9 cellular contexts compared by ENCODE assay signal in the genomic region with DNA sequence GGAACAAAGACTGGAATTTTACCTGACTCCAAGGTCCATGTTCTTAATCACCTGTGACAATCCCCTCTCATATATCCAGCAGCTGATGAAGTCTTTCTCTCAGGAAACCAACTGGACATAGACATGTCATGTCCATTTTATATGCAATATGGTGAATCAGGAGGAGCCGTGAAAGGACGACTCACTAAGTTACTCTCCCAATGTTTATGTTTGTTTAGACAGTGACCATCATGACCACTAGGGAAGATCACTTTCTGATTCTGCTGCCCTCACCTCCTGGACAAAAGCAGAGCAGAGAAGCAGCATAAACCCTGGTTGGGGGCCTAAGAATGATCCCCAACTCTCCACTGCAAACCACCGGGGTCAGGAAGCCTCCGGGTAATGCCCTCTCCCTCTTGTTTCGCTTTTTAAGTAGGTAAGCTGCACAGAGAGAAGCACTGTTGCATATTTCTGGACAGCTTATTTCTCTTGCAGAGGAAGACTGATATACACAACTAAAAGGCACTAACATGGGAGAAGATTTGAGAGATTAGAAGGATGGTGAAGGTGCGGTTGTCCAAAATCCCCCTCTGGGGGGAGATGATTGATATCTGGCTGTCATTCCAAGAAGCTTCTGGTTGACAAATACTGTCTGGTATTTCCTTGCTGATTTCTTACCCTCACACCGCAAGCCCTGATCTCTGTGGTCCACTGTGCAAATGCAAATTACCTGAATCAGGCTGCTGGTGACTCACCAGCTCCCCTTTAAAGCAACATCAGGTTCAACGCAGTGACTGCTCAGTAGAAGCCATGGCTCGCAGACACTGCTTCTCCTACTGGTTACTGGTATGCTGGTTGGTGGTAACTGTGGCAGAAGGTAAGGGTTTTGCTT. TPM values are rescaled to one million over a fixed set of nuclear protein-coding genes. Genes with fewer than 3 reads are reported as not detected.
DNase-seq lines count a peak whose midpoint lies in the region; ATAC-seq and TF ChIP-seq lines count a peak whose summit lies in the region.
"Had no signal": no experiment of that assay in that cellular context is flagged by ENCODE, and none has a peak within 500 bp of the region (broad histone marks: within the 10 kb centered on the region; RNA-seq: fewer than 3 reads in every experiment).

Gene ODAPH (plus strand): TSS at position 773 of the 871 bp plus-strand sequence. CDS start 17 bp downstream, at position 790.

- no peak within 1 kb of the TSS for H3K4me3 Mint-ChIP-seq in neural progenitor cell
- no peak within 1 kb of the TSS for H3K4me3 Mint-ChIP-seq in endothelial cell (ENCODE audit: unreplicated experiment)

- no peaks in the 10 kb centered on the region for H4K20me1 ChIP-seq in neural progenitor cell (ENCODE audit: low read depth)

- H3K9me3 Mint-ChIP-seq in neural progenitor cell (no peaks in the 10 kb centered on the region), endothelial cell (ENCODE audit: unreplicated experiment) (no peaks in the 10 kb centered on the region)

- H2AFZ ChIP-seq in neural progenitor cell (replicated peaks): peak within 1 kb of the TSS; percentile 6

- H3K4me1 ChIP-seq in neural progenitor cell (peaks cover 9% of the 10 kb centered on the region), spleen (no peaks in the 10 kb centered on the region)

- H3K4me3 ChIP-seq in neural progenitor cell: no peak within 1 kb of the TSS
- H3K4me3 ChIP-seq in spleen: peak within 1 kb of the TSS in 1 of 8 donors; percentile 1

- H3K27me3 Mint-ChIP-seq in neural progenitor cell (ENCODE audit: insufficient read depth, low read depth) (peaks cover 3% of the 10 kb centered on the region), endothelial cell (ENCODE audit: unreplicated experiment) (peaks cover 2% of the 10 kb centered on the region)

- intact Hi-C loops in spleen (cut with DNase I; ENCODE audit: low total_unique reads): no loop called here

- no peaks in the 10 kb centered on the region for H3F3A ChIP-seq in neural progenitor cell (ENCODE audit: low read depth)

- H3K4me2 ChIP-seq in neural progenitor cell: peak within 1 kb of the TSS; percentile 38

- no peak within 1 kb of the TSS for H3K9ac ChIP-seq in neural progenitor cell

- peak; percentile 97 for ATAC-seq in GM19397 (IDR thresholded peaks at IDR 0.05; ENCODE audit: unreplicated experiment)
- ATAC-seq in HG03342 (IDR thresholded peaks at IDR 0.05; ENCODE audit: unreplicated experiment): peak; percentile 88

- WGBS in spleen, 5 donors: 56 to 81% (median 70%) methylated on average over 9 of the region's 9 CpGs

- no peaks in the 10 kb centered on the region for H3K27me3 ChIP-seq in neural progenitor cell
- H3K27me3 ChIP-seq in spleen (replicated peaks in 1 of 7): no peaks in the 10 kb centered on the region

- no peaks in the 10 kb centered on the region for H3K79me2 ChIP-seq in neural progenitor cell (ENCODE audit: low read depth)

- no peak within 1 kb of the TSS for H3K27ac Mint-ChIP-seq in neural progenitor cell
- no peak within 1 kb of the TSS for H3K27ac Mint-ChIP-seq in endothelial cell (ENCODE audit: unreplicated experiment)

- H3K4me1 Mint-ChIP-seq in neural progenitor cell: peaks cover 20% of the 10 kb centered on the region
- H3K4me1 Mint-ChIP-seq in endothelial cell (ENCODE audit: unreplicated experiment): no peaks in the 10 kb centered on the region

- H3K36me3 Mint-ChIP-seq in neural progenitor cell: no peaks in the 10 kb centered on the region
- no peaks in the 10 kb centered on the region for H3K36me3 Mint-ChIP-seq in endothelial cell (ENCODE audit: low read depth, unreplicated experiment)

- H3K27ac ChIP-seq in neural progenitor cell (no peak within 1 kb of the TSS), spleen (no peak within 1 kb of the TSS)

- DNase-seq in COLO829 (ENCODE audit: low spot score): peak; percentile 36
- peak; percentile 35 for DNase-seq in activated CD4-positive, CD25-positive, alpha-beta regulatory T cell treated with anti-CD3 and anti-CD28 coated beads, Interleukin-2, amount 50 U/mL, for 72 hours
- no peak for DNase-seq in neural progenitor cell (ENCODE audit: low spot score)
- no peak for DNase-seq in spleen
- DNase-seq in endothelial cell (ENCODE audit: low spot score): no peak
- DNase-seq in DMS 273 (lab: John Stamatoyannopoulos, UW; ENCODE audit: unreplicated experiment): no peak

- H3K36me3 ChIP-seq in neural progenitor cell (no peaks in the 10 kb centered on the region), spleen (no peaks in the 10 kb centered on the region)

- no peak for TF ChIP-seq POLR2A in spleen (IDR thresholded peaks at IDR 0.05)

- TF ChIP-seq CTCF in neural progenitor cell (IDR thresholded peaks at IDR 0.05) (no peak), spleen (IDR thresholded peaks at IDR 0.05 in 8 of 11, conservative IDR thresholded peaks at IDR 0.05 in 3 of 11) (no peak), endothelial cell (IDR thresholded peaks at IDR 0.05; ENCODE audit: unreplicated experiment) (no peak)

- H3K9me3 ChIP-seq in neural progenitor cell (ENCODE audit: low read depth) (no peaks in the 10 kb centered on the region), spleen (no peaks in the 10 kb centered on the region)

RNA-seq across cellular contexts. Expression of gene ODAPH, which starts in this region (rescaled TPM):
- total RNA-seq in neural progenitor cell (ENCODE audit: low replicate concordance) (not detected in 2 replicates), spleen (not detected), endothelial cell (ENCODE audit: unreplicated experiment) (not detected)
- under 1 TPM in 1 of 3 donors, not detected in 2; 0.74 TPM for polyA plus RNA-seq in spleen
- total RNA-seq: subcutaneous adipose tissue had no signal

Comparison
In these comparisons a context has a peak if more than half of its experiments do, and no peak if none do; other contexts are left out.
1. DNase-seq: peak in COLO829 (single experiment) and activated CD4-positive, CD25-positive, alpha-beta regulatory T cell treated with anti-CD3 and anti-CD28 coated beads, Interleukin-2, amount 50 U/mL, for 72 hours (single experiment); none in neural progenitor cell (single experiment), spleen (single experiment), endothelial cell (single experiment) and DMS 273 (single experiment).